In genomic region chr6:69813508-69813907, GRCh38 we compare ENCODE assay signal across 9 cellular contexts. TPM values are rescaled to one million over a fixed set of nuclear protein-coding genes. Genes with fewer than 3 reads are reported as not detected.
A peak's percentile ranks its signal among the peaks of the same experiment; 100 is the strongest.
DNase-seq lines count a peak whose midpoint lies in the region; ATAC-seq and TF ChIP-seq lines count a peak whose summit lies in the region.
"Had no signal": no experiment of that assay in that cellular context is flagged by ENCODE, and none has a peak within 500 bp of the region (broad histone marks: within the 10 kb centered on the region; RNA-seq: fewer than 3 reads in every experiment).

No MANE protein-coding gene starts in this region.

- H3K27ac ChIP-seq in OCI-LY3 (ENCODE audit: low read length) (no peak overlapping the region), mesodermal cell (ENCODE audit: low read depth, low read length, severe bottlenecking) (peak overlapping the region; percentile 6)
- H3K27ac ChIP-seq: epithelial cell of prostate had no signal

- no peaks in the 10 kb centered on the region for H3K27me3 ChIP-seq in OCI-LY3 (ENCODE audit: low read depth, low read length)

- H3K9ac ChIP-seq in OCI-LY3 (ENCODE audit: low read length) = no peak overlapping the region

- ATAC-seq in GM18861 (IDR thresholded peaks at IDR 0.05; ENCODE audit: unreplicated experiment) (peak; percentile 43), HG02678 (IDR thresholded peaks at IDR 0.05; ENCODE audit: unreplicated experiment) (peak; percentile 43), GM19397 (IDR thresholded peaks at IDR 0.05; ENCODE audit: unreplicated experiment) (no peak), HG03280 (IDR thresholded peaks at IDR 0.05; ENCODE audit: unreplicated experiment) (no peak)

- H3K79me2 ChIP-seq in OCI-LY3 (ENCODE audit: low read length) = no peaks in the 10 kb centered on the region

- no peak for TF ChIP-seq CTCF in OCI-LY3 (IDR thresholded peaks at IDR 0.05; ENCODE audit: low read depth, low read length)

- H3K4me1 ChIP-seq in OCI-LY3 (ENCODE audit: low read length) (peaks cover 45% of the 10 kb centered on the region), mesodermal cell (ENCODE audit: control insufficient read depth, insufficient read depth, low read length, poor library complexity, severe bottlenecking) (peaks cover 6% of the 10 kb centered on the region)

- H3K9me3 ChIP-seq in OCI-LY3 (ENCODE audit: insufficient read depth, low read length) (no peaks in the 10 kb centered on the region), mesodermal cell (ENCODE audit: control insufficient read depth, low read length) (no peaks in the 10 kb centered on the region)

- WGBS in mesodermal cell (ENCODE audit: insufficient coverage in 2 of 2), 2 experiments = 100% methylated on average over 1 of the region's 1 CpG; no CpG with 5 or more reads in 1 of the 2 experiments

- H3K4me2 ChIP-seq in OCI-LY3 (ENCODE audit: low read length) = peak overlapping the region; percentile 57

- H3K36me3 ChIP-seq in OCI-LY3 (replicated peaks; ENCODE audit: low read depth, low read length) (no peaks in the 10 kb centered on the region), mesodermal cell (ENCODE audit: control insufficient read depth, insufficient read depth, low read length) (no peaks in the 10 kb centered on the region)

- H4K20me1 ChIP-seq in OCI-LY3 (ENCODE audit: insufficient read depth, low read length) = no peaks in the 10 kb centered on the region

- H2AFZ ChIP-seq in OCI-LY3 (ENCODE audit: low read depth, low read length) = 0 out of 2 replicates have a peak overlapping the region, but pooled peaks have one; percentile 11

- H3K4me3 ChIP-seq in OCI-LY3 (ENCODE audit: low read length) (peak overlapping the region; percentile 26), mesodermal cell (ENCODE audit: extremely low read depth, insufficient read depth, low read length, poor library complexity, severe bottlenecking) (no peak overlapping the region)

- DNase-seq in AG08395 (ENCODE audit: low spot score) (no peak), COLO668 (lab: John Stamatoyannopoulos, UW; ENCODE audit: unreplicated experiment) (no peak)

RNA-seq across cellular contexts. Expression of gene LMBRD1, which starts 16.7 kb away (rescaled TPM):
- 29.1 TPM for polyA plus RNA-seq in mesodermal cell (2013, experiment 1 of 2)
- polyA plus RNA-seq in mesodermal cell (2013, experiment 2 of 2) = 30.8 TPM

RNA-seq across cellular contexts. Expression of gene COL19A1, which starts 52.8 kb away (rescaled TPM):
- polyA plus RNA-seq in mesodermal cell (2013, experiment 1 of 2) = 0.81 TPM
- polyA plus RNA-seq in mesodermal cell (2013, experiment 2 of 2) = 0.56 TPM

Comparison
In these comparisons a context has a peak if more than half of its experiments do, and no peak if none do; other contexts are left out.
1. ATAC-seq: peak in GM18861 (single experiment) and HG02678 (single experiment); none in GM19397 (single experiment) and HG03280 (single experiment).